Comparison of ENCODE assay signal across 8 cellular contexts in genomic region chr9:15422355-15423327, GRCh38. TPM values are rescaled to one million over a fixed set of nuclear protein-coding genes. Genes with fewer than 3 reads are reported as not detected.
A peak's percentile ranks its signal among the peaks of the same experiment; 100 is the strongest.
DNase-seq lines count a peak whose midpoint lies in the region; ATAC-seq and TF ChIP-seq lines count a peak whose summit lies in the region.

Gene SNAPC3 (plus strand): TSS chr9:15422876. CDS start chr9:15422880, 4 bp downstream.

- H3K27me3 ChIP-seq in left ventricle myocardium inferior (ENCODE audit: low read depth) (no peaks in the 10 kb centered on the region), upper lobe of right lung (no peaks in the 10 kb centered on the region)

- intact Hi-C loops in left ventricle myocardium inferior (cut with micrococcal nuclease) = loop anchor here (10.0 kb wide), 1 partner anchor 118 kb away; the partner anchor contains the start of gene TTC39B
- intact Hi-C loops in upper lobe of right lung (cut with DNase I) = no loop called here

- H3K27ac ChIP-seq in angular gyrus (ENCODE audit: low read depth, low read length) (peak within 1 kb of the TSS; percentile 95), left ventricle myocardium inferior (replicated peaks) (peak within 1 kb of the TSS; percentile 97), upper lobe of right lung (peak within 1 kb of the TSS; percentile 96)

- H3K4me3 ChIP-seq in left ventricle myocardium inferior (peak within 1 kb of the TSS; percentile 88), upper lobe of right lung (peak within 1 kb of the TSS; percentile 76)

- peak within 1 kb of the TSS; percentile 99 for H3K27ac Mint-ChIP-seq in progenitor cell of endocrine pancreas

- no peaks in the 10 kb centered on the region for H3K9me3 ChIP-seq in left ventricle myocardium inferior (replicated peaks)
- no peaks in the 10 kb centered on the region for H3K9me3 ChIP-seq in upper lobe of right lung

- H3K27me3 Mint-ChIP-seq in progenitor cell of endocrine pancreas = no peaks in the 10 kb centered on the region

- peak within 1 kb of the TSS; percentile 95 for H3K4me3 Mint-ChIP-seq in progenitor cell of endocrine pancreas (ENCODE audit: low read depth)

- peak; percentile 94 for ATAC-seq in GM18502 (IDR thresholded peaks at IDR 0.05; ENCODE audit: poor library complexity, unreplicated experiment)
- peak; percentile 97 for ATAC-seq in HG02943 (IDR thresholded peaks at IDR 0.05; ENCODE audit: low read depth, unreplicated experiment)
- peak; percentile 100 for ATAC-seq in upper lobe of right lung

- H3K4me1 ChIP-seq in left ventricle myocardium inferior (peaks cover 54% of the 10 kb centered on the region), upper lobe of right lung (peaks cover 19% of the 10 kb centered on the region)

- H3K36me3 Mint-ChIP-seq in progenitor cell of endocrine pancreas (ENCODE audit: insufficient read depth) = peaks cover 18% of the 10 kb centered on the region

- H3K36me3 ChIP-seq in left ventricle myocardium inferior (peaks cover 26% of the 10 kb centered on the region), upper lobe of right lung (peaks cover 25% of the 10 kb centered on the region)

- peak; percentile 15 for TF ChIP-seq CTCF in left ventricle myocardium inferior (IDR thresholded peaks at IDR 0.05; ENCODE audit: borderline replicate concordance)
- TF ChIP-seq CTCF in progenitor cell of endocrine pancreas (IDR thresholded peaks at IDR 0.05; ENCODE audit: unreplicated experiment) = peak; percentile 6
- TF ChIP-seq CTCF in upper lobe of right lung (IDR thresholded peaks at IDR 0.05) = peak; percentile 5

- DNase-seq in NCI-H187 (lab: John Stamatoyannopoulos, UW) (peak; percentile 68 to 88), T-helper 2 cell (peak; percentile 85 to 98 (median 90)), left ventricle myocardium inferior (peak; percentile 94), progenitor cell of endocrine pancreas (ENCODE audit: low spot score, unreplicated experiment) (peak; percentile 87), upper lobe of right lung (peak; percentile 97)

- H3K9me3 Mint-ChIP-seq in progenitor cell of endocrine pancreas (ENCODE audit: low read depth) = no peaks in the 10 kb centered on the region

- H3K4me1 Mint-ChIP-seq in progenitor cell of endocrine pancreas (ENCODE audit: low read depth) = peaks cover 25% of the 10 kb centered on the region

RNA-seq across cellular contexts. Expression of gene SNAPC3, which starts in this region (rescaled TPM):
- total RNA-seq in left ventricle myocardium inferior = 32.2 TPM
- total RNA-seq in progenitor cell of endocrine pancreas = 47.3 and 47.6 TPM in 2 replicates
- 31.3 TPM for total RNA-seq in upper lobe of right lung

Comparison
In these comparisons a context has a peak if more than half of its experiments do, and no peak if none do; other contexts are left out.
1. Peak in every context shown above with its lines: DNase-seq, ATAC-seq, H3K4me3 ChIP-seq and H3K27ac ChIP-seq.